20 cellular contexts compared by ENCODE assay signal in genomic region chr5:154403776-154404387, GRCh38. TPM values are rescaled to one million over a fixed set of nuclear protein-coding genes. Genes with fewer than 3 reads are reported as not detected.
DNase-seq lines count a peak whose midpoint lies in the region; ATAC-seq and TF ChIP-seq lines count a peak whose summit lies in the region.
"Had no signal": no experiment of that assay in that cellular context is flagged by ENCODE, and none has a peak within 500 bp of the region (broad histone marks: within the 10 kb centered on the region; RNA-seq: fewer than 3 reads in every experiment).

No MANE protein-coding gene starts in this region.

- H3K36me3 ChIP-seq in H7 (replicated peaks; ENCODE audit: control insufficient read depth, insufficient read depth, low read length) (no peaks in the 10 kb centered on the region), PC-9 (ENCODE audit: low read depth) (0 out of 2 replicates have a peak, but pooled peaks cover 5% of the 10 kb centered on the region), lower lobe of right lung (peaks cover 14% of the 10 kb centered on the region)

- no peaks in the 10 kb centered on the region for H3K4me1 ChIP-seq in PC-9 (replicated peaks; ENCODE audit: insufficient read depth)
- H3K4me1 ChIP-seq in lower lobe of right lung: peaks cover 10% of the 10 kb centered on the region

- DNase-seq in H7 (peak; percentile 46), SK-N-DZ (ENCODE audit: low spot score) (peak; percentile 43), islet precursor cell (peak; percentile 51), retinal pigment epithelial cell (ENCODE audit: low read depth) (peak; percentile 31), PC-9 (no peak), posterior vena cava (ENCODE audit: low spot score) (no peak), glomerular visceral epithelial cell (ENCODE audit: extremely low spot score) (no peak), lower lobe of right lung (no peak)
- DNase-seq: activated CD4-positive, alpha-beta T cell treated with anti-CD3 and anti-CD28 coated beads, Interleukin-2, amount 50 U/mL, for 1 hour; cerebellar nuclear complex; HCEC 1CT; heart right ventricle; Kasumi-1; midbrain; NCI-H1694 treated with DMSO at 0.1 percent for 48 hours; NCI-H226; upper lobe of left lung had no signal

- H3K4me3 ChIP-seq in H7 (ENCODE audit: insufficient read depth, low read depth, low read length): no peak overlapping the region
- no peak overlapping the region for H3K4me3 ChIP-seq in retinal pigment epithelial cell (ENCODE audit: low read length)
- no peak overlapping the region for H3K4me3 ChIP-seq in PC-9
- H3K4me3 ChIP-seq in lower lobe of right lung: no peak overlapping the region
- H3K4me3 ChIP-seq: upper lobe of left lung had no signal

- no TSS peak for BruUV-seq in PC-9 (replicated peaks; lab: Mats Ljungman, UMichigan)

- intact Hi-C loops in PC-9 (cut with micrococcal nuclease; ENCODE audit: unreplicated experiment) (loop anchor here (5.0 kb wide), 1 partner anchor 422 kb away; no protein-coding TSS in a partner anchor), posterior vena cava (cut with DNase I) (loop anchor here (5.0 to 10.0 kb wide), 4 partner anchors 209 to 332 kb away; partner anchors contain the start of gene GALNT10 (in 1 of the 2)), lower lobe of right lung (cut with DNase I) (no loop called here)

- H3F3A ChIP-seq in PC-9 (ENCODE audit: insufficient read depth, low read depth): no peaks in the 10 kb centered on the region

- POLR2A ChIA-PET in PC-9 (lab: Charles Lee; ENCODE audit: unreplicated experiment): no interaction called here

- no peak for ATAC-seq in lower lobe of right lung
- ATAC-seq: heart right ventricle, left lobe of liver, WTC11 had no signal

- no peaks in the 10 kb centered on the region for H3K27me3 ChIP-seq in H7 (ENCODE audit: control insufficient read depth, insufficient read depth, low read length)
- no peaks in the 10 kb centered on the region for H3K27me3 ChIP-seq in PC-9 (ENCODE audit: insufficient read depth, low read depth)
- no peaks in the 10 kb centered on the region for H3K27me3 ChIP-seq in lower lobe of right lung (ENCODE audit: low read depth)
- H3K27me3 ChIP-seq: heart right ventricle, upper lobe of left lung had no signal

- no peak overlapping the region for H3K27ac ChIP-seq in PC-9
- no peak overlapping the region for H3K27ac ChIP-seq in lower lobe of right lung
- H3K27ac ChIP-seq: heart right ventricle, HL-60, upper lobe of left lung had no signal

- TF ChIP-seq CTCF in retinal pigment epithelial cell (conservative IDR thresholded peaks at IDR 0.05; ENCODE audit: low read depth, low read length) (no peak), PC-9 (conservative IDR thresholded peaks at IDR 0.05) (no peak), lower lobe of right lung (IDR thresholded peaks at IDR 0.05) (no peak)

- H2AFZ ChIP-seq in PC-9: no peak overlapping the region

- H3K9me2 ChIP-seq in PC-9 (ENCODE audit: insufficient read depth): no peaks in the 10 kb centered on the region

- CTCF ChIA-PET in PC-9 (lab: Charles Lee): interaction anchor here (0.7 to 1.1 kb wide), 2 partner anchors 58 to 318 kb away, joined by 3 read pairs; no protein-coding TSS in a partner anchor

- H3K4me2 ChIP-seq in PC-9: no peak overlapping the region

- no peaks in the 10 kb centered on the region for H3K79me2 ChIP-seq in PC-9 (ENCODE audit: low read depth)

- no peaks in the 10 kb centered on the region for H4K20me1 ChIP-seq in PC-9 (ENCODE audit: insufficient read depth)

- H3K9me3 ChIP-seq in PC-9 (ENCODE audit: insufficient read depth, low read depth): no peaks in the 10 kb centered on the region
- no peaks in the 10 kb centered on the region for H3K9me3 ChIP-seq in lower lobe of right lung
- H3K9me3 ChIP-seq: heart right ventricle, upper lobe of left lung had no signal

RNA-seq across cellular contexts. Expression of gene SAP30L, which starts 41.9 kb away (rescaled TPM):
- total RNA-seq in H7 (2014; rRNA removed; shearing (Covaris generic)): 14.3 and 22.3 TPM in 2 replicates
- polyA plus RNA-seq in SK-N-DZ (2014; cell fraction: cytosol; rRNA removed): 17.7 and 24.8 TPM in 2 replicates
- 25.7 and 50.3 TPM in 2 replicates for polyA plus RNA-seq in SK-N-DZ (2014; cell fraction: nucleus; rRNA removed)
- 42.8 and 53.0 TPM in 2 replicates for total RNA-seq in PC-9 (2021)
- total RNA-seq in posterior vena cava: 10 to 100 TPM; 34.6 to 50.5 TPM
- 43.2 TPM for total RNA-seq in lower lobe of right lung

Comparison
In these comparisons a context has a peak if more than half of its experiments do, and no peak if none do; other contexts are left out.
1. DNase-seq: peak in H7 (single experiment), SK-N-DZ (single experiment), islet precursor cell (single experiment) and retinal pigment epithelial cell (single experiment); none in PC-9 (0 of 2), posterior vena cava (single experiment), glomerular visceral epithelial cell (single experiment) and lower lobe of right lung (single experiment).